Comparison of ENCODE assay signal across 1 cellular context in genomic region chr2:113965644-113966043, GRCh38.
TF ChIP-seq lines count a peak whose summit lies in the region.

No MANE protein-coding gene starts in this region.

TF ChIP-seq in HepG2, 621 proteins besides CTCF, POLR2A, EP300 and RAD21 (continued from another document and continues in another):
- TF ChIP-seq HOMEZ (CRISPR knock-in tag; IDR thresholded peaks at IDR 0.05; ENCODE audit: low read depth), result peak; percentile 71; the same call in 1 of the 2 replicates
- TF ChIP-seq ZSCAN12 (CRISPR knock-in tag; IDR thresholded peaks at IDR 0.05), result no peak
- TF ChIP-seq KLF11 (CRISPR knock-in tag; IDR thresholded peaks at IDR 0.05), result peak; percentile 79; the same call in 1 of the 2 replicates
- TF ChIP-seq ZNF616 (CRISPR knock-in tag; IDR thresholded peaks at IDR 0.05; ENCODE audit: low read depth), result no peak
- TF ChIP-seq JUN (CRISPR knock-in tag; IDR thresholded peaks at IDR 0.05), result no peak
- TF ChIP-seq, protein P1, sequence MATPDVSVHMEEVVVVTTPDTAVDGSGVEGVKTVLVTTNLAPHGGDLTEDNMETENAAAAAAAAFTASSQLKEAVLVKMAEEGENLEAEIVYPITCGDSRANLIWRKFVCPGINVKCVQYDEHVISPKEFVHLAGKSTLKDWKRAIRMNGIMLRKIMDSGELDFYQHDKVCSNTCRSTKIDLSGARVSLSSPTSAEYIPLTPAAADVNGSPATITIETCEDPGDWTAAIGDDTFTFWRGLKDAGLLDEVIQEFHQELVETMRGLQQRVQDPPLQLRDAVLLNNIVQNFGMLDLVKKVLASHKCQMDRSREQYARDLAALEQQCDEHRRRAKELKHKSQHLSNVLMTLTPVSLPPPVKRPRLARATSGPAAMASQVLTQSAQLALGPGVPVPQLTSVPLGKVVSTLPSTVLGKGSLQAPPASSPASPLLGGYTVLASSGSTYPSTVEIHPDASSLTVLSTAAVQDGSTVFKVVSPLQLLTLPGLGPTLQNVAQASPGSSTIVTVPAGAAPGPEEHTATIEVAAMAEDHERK (CRISPR knock-in tag; IDR thresholded peaks at IDR 0.05; ENCODE audit: low read depth), result no peak
- TF ChIP-seq MATR3 (CRISPR knock-in tag; IDR thresholded peaks at IDR 0.05), result no peak
- no peak for TF ChIP-seq ZFP62 (CRISPR knock-in tag; IDR thresholded peaks at IDR 0.05)
- no peak for TF ChIP-seq ZNF549 (CRISPR knock-in tag; IDR thresholded peaks at IDR 0.05)
- TF ChIP-seq ZBTB26 (CRISPR knock-in tag; IDR thresholded peaks at IDR 0.05; ENCODE audit: borderline replicate concordance), result no peak
- TF ChIP-seq NFKB2 (CRISPR knock-in tag; IDR thresholded peaks at IDR 0.05; ENCODE audit: borderline replicate concordance), result no peak
- no peak for TF ChIP-seq MAFG (CRISPR knock-in tag; IDR thresholded peaks at IDR 0.05)
- TF ChIP-seq BORCS8-MEF2B (CRISPR knock-in tag; IDR thresholded peaks at IDR 0.05), result no peak
- no peak for TF ChIP-seq BCLAF1 (IDR thresholded peaks at IDR 0.05)
- no peak for TF ChIP-seq DDIT3 (CRISPR knock-in tag; IDR thresholded peaks at IDR 0.05)
- no peak for TF ChIP-seq CHD2 (IDR thresholded peaks at IDR 0.05; ENCODE audit: low read depth, low read length)
- no peak for TF ChIP-seq ZNF562 (CRISPR knock-in tag; IDR thresholded peaks at IDR 0.05; ENCODE audit: borderline replicate concordance)
- TF ChIP-seq, protein P2, sequence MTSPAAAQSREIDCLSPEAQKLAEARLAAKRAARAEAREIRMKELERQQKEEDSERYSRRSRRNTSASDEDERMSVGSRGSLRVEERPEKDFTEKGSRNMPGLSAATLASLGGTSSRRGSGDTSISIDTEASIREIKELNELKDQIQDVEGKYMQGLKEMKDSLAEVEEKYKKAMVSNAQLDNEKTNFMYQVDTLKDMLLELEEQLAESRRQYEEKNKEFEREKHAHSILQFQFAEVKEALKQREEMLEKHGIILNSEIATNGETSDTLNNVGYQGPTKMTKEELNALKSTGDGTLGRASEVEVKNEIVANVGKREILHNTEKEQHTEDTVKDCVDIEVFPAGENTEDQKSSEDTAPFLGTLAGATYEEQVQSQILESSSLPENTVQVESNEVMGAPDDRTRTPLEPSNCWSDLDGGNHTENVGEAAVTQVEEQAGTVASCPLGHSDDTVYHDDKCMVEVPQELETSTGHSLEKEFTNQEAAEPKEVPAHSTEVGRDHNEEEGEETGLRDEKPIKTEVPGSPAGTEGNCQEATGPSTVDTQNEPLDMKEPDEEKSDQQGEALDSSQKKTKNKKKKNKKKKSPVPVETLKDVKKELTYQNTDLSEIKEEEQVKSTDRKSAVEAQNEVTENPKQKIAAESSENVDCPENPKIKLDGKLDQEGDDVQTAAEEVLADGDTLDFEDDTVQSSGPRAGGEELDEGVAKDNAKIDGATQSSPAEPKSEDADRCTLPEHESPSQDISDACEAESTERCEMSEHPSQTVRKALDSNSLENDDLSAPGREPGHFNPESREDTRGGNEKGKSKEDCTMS (CRISPR knock-in tag; conservative IDR thresholded peaks at IDR 0.05), result no peak
- no peak for TF ChIP-seq ZNF879 (CRISPR knock-in tag; IDR thresholded peaks at IDR 0.05)
- TF ChIP-seq PBX2 (CRISPR knock-in tag; IDR thresholded peaks at IDR 0.05), result 0 out of 2 replicates have a peak, but pooled peaks have one; percentile 27
- TF ChIP-seq IKZF4 (CRISPR knock-in tag; IDR thresholded peaks at IDR 0.05; ENCODE audit: borderline replicate concordance, low read depth, not compliant biosample characterization), result no peak
- TF ChIP-seq ZNF256 (CRISPR knock-in tag; conservative IDR thresholded peaks at IDR 0.05), result no peak
- TF ChIP-seq NBN (conservative IDR thresholded peaks at IDR 0.05), result no peak
- no peak for TF ChIP-seq HNRNPL (IDR thresholded peaks at IDR 0.05; ENCODE audit: low read depth, low read length)
- no peak for TF ChIP-seq HNRNPLL (IDR thresholded peaks at IDR 0.05; ENCODE audit: low read depth, low read length, poor library complexity, severe bottlenecking)
- TF ChIP-seq SRY (CRISPR knock-in tag; IDR thresholded peaks at IDR 0.05), result no peak
- peak; percentile 33; the same call in 1 of the 2 replicates for TF ChIP-seq ZNF652 (CRISPR knock-in tag; IDR thresholded peaks at IDR 0.05; ENCODE audit: borderline replicate concordance, low read depth)
- no peak for TF ChIP-seq GATA4 (IDR thresholded peaks at IDR 0.05; ENCODE audit: borderline replicate concordance, low read depth)
- no peak for TF ChIP-seq ZNF781 (CRISPR knock-in tag; IDR thresholded peaks at IDR 0.05; ENCODE audit: borderline replicate concordance, not compliant biosample characterization)
- TF ChIP-seq PITX1 (CRISPR knock-in tag; IDR thresholded peaks at IDR 0.05), result no peak
- TF ChIP-seq ZNF607 (CRISPR knock-in tag; IDR thresholded peaks at IDR 0.05; ENCODE audit: borderline replicate concordance), result no peak
- TF ChIP-seq TEAD2 (CRISPR knock-in tag; IDR thresholded peaks at IDR 0.05), result no peak
- no peak for TF ChIP-seq ZNF276 (CRISPR knock-in tag; IDR thresholded peaks at IDR 0.05; ENCODE audit: low read depth)
- peak; percentile 49; the same call in 1 of the 2 replicates for TF ChIP-seq FOXK1 (CRISPR knock-in tag; IDR thresholded peaks at IDR 0.05; ENCODE audit: borderline replicate concordance, low read depth)
- TF ChIP-seq ZNF660 (CRISPR knock-in tag; IDR thresholded peaks at IDR 0.05; ENCODE audit: borderline replicate concordance, low read depth), result no peak
- no peak for TF ChIP-seq CHD4 (IDR thresholded peaks at IDR 0.05; ENCODE audit: borderline replicate concordance, low read length)
- no peak for TF ChIP-seq ZNF20 (CRISPR knock-in tag; IDR thresholded peaks at IDR 0.05)
- TF ChIP-seq ZFP37 (CRISPR knock-in tag; IDR thresholded peaks at IDR 0.05; ENCODE audit: borderline replicate concordance), result no peak
- TF ChIP-seq, protein P3, sequence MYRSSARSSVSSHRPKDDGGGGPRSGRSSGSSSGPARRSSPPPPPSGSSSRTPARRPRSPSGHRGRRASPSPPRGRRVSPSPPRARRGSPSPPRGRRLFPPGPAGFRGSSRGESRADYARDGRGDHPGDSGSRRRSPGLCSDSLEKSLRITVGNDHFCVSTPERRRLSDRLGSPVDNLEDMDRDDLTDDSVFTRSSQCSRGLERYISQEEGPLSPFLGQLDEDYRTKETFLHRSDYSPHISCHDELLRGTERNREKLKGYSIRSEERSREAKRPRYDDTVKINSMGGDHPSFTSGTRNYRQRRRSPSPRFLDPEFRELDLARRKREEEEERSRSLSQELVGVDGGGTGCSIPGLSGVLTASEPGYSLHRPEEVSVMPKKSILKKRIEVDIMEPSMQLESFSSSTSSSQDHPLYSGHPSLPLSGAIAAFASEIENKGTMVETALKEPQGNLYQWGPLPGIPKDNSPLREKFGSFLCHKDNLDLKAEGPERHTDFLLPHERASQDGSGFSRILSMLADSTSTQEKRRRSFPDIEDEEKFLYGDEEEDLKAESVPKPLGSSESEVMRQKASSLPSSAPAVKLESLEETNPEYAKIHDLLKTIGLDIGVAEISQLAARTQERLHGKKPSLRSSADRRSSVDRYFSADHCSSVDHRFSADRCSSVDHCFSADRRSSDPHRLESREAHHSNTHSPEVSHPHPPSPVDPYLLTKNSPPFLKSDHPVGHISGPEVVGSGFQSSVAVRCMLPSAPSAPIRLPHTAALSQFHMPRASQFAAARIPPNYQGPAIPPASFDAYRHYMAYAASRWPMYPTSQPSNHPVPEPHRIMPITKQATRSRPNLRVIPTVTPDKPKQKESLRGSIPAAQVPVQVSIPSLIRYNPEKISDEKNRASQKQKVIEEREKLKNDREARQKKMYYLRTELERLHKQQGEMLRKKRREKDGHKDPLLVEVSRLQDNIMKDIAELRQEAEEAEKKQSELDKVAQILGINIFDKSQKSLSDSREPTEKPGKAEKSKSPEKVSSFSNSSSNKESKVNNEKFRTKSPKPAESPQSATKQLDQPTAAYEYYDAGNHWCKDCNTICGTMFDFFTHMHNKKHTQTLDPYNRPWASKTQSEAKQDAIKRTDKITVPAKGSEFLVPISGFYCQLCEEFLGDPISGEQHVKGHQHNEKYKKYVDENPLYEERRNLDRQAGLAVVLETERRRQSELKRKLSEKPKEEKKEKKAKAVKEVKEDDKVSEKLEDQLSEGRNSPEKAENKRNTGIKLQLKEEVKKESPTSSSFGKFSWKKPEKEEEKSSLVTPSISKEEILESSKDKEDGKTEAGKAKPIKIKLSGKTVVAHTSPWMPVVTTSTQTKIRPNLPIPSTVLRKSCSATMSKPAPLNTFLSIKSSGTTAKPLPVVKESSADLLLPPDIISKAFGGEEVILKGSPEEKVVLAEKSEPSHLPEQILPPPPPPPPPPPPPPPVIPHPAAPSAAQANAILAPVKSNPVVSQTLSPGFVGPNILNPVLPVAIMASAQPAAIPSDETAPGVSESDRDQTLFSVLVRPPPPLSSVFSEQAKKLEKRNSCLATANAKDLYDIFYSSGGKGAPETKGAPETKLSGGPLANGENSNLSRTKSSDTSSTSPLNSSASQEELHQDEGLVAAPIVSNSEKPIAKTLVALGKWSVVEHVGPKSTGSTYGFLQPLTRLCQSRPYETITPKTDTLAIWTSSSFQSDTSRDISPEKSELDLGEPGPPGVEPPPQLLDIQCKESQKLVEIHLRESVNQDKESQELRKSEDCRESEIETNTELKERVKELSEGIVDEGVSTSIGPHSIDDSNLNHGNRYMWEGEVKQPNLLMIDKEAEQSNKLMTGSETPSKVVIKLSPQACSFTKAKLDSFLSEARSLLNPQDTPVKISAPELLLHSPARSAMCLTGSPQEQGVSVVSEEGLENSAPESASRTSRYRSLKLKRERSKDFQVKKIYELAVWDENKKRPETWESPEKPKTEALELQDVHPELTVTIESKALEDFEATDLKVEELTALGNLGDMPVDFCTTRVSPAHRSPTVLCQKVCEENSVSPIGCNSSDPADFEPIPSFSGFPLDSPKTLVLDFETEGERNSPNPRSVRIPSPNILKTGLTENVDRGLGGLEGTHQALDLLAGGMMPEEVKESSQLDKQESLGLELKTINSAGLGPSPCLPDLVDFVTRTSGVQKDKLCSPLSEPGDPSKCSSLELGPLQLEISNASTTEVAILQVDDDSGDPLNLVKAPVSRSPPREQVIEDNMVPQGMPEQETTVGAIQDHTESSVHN (CRISPR knock-in tag; IDR thresholded peaks at IDR 0.05), result no peak
- TF ChIP-seq ETV5 (CRISPR knock-in tag; IDR thresholded peaks at IDR 0.05; ENCODE audit: borderline replicate concordance), result no peak; the same call in 1 of the 2 replicates
- TF ChIP-seq KDM1A (CRISPR knock-in tag; IDR thresholded peaks at IDR 0.05), result peak; percentile 58; the same call in 1 of the 2 replicates
- TF ChIP-seq NR3C1 (CRISPR knock-in tag; IDR thresholded peaks at IDR 0.05), result no peak
